1 cellular context compared by ENCODE assay signal in the genomic region with DNA sequence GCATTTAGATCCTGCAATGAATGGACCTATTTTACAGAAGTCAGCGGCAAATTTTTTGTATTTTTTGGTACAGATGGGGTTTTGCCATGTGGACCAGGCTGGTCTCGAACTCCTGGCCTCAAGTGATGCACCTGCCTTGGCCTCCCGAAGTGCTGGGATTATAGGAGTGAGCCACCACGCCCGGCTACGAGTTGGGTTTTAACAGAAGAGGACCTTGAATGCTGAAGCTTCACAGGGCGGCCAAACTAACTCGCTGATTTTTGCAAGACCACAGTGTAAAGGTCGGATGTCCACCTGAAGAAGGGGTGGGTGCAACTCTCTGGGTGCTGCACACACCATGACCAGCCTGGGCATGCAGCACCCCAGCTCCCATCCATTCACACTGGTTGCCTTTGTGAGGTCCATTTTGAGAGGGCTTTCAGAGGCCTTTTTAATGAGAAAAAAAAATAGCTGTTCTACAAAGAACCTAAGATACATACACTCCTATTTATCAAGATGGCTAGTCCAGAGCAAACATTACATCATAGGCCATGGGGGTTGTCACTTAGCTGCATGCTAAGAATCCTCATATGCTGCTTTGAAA.
TF ChIP-seq lines count a peak whose summit lies in the region.

No MANE protein-coding gene starts in this region.

TF ChIP-seq in HepG2, 621 proteins besides CTCF, POLR2A, EP300 and RAD21 (continued from another document and continues in another):
- TF ChIP-seq, protein P1, sequence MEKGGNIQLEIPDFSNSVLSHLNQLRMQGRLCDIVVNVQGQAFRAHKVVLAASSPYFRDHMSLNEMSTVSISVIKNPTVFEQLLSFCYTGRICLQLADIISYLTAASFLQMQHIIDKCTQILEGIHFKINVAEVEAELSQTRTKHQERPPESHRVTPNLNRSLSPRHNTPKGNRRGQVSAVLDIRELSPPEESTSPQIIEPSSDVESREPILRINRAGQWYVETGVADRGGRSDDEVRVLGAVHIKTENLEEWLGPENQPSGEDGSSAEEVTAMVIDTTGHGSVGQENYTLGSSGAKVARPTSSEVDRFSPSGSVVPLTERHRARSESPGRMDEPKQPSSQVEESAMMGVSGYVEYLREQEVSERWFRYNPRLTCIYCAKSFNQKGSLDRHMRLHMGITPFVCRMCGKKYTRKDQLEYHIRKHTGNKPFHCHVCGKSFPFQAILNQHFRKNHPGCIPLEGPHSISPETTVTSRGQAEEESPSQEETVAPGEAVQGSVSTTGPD (CRISPR knock-in tag; IDR thresholded peaks at IDR 0.05), result no peak
- TF ChIP-seq, protein P2, sequence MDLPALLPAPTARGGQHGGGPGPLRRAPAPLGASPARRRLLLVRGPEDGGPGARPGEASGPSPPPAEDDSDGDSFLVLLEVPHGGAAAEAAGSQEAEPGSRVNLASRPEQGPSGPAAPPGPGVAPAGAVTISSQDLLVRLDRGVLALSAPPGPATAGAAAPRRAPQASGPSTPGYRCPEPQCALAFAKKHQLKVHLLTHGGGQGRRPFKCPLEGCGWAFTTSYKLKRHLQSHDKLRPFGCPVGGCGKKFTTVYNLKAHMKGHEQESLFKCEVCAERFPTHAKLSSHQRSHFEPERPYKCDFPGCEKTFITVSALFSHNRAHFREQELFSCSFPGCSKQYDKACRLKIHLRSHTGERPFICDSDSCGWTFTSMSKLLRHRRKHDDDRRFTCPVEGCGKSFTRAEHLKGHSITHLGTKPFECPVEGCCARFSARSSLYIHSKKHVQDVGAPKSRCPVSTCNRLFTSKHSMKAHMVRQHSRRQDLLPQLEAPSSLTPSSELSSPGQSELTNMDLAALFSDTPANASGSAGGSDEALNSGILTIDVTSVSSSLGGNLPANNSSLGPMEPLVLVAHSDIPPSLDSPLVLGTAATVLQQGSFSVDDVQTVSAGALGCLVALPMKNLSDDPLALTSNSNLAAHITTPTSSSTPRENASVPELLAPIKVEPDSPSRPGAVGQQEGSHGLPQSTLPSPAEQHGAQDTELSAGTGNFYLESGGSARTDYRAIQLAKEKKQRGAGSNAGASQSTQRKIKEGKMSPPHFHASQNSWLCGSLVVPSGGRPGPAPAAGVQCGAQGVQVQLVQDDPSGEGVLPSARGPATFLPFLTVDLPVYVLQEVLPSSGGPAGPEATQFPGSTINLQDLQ (CRISPR knock-in tag; IDR thresholded peaks at IDR 0.05), result no peak
- TF ChIP-seq ZNF329 (CRISPR knock-in tag; IDR thresholded peaks at IDR 0.05; ENCODE audit: low read depth), result no peak
- no peak for TF ChIP-seq RAD51 (IDR thresholded peaks at IDR 0.05; ENCODE audit: borderline replicate concordance)
- no peak for TF ChIP-seq ZNF703 (CRISPR knock-in tag; IDR thresholded peaks at IDR 0.05; ENCODE audit: borderline replicate concordance)
- TF ChIP-seq, protein P3, sequence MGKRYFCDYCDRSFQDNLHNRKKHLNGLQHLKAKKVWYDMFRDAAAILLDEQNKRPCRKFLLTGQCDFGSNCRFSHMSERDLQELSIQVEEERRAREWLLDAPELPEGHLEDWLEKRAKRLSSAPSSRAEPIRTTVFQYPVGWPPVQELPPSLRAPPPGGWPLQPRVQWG (CRISPR knock-in tag; IDR thresholded peaks at IDR 0.05; ENCODE audit: borderline replicate concordance, low read depth), result no peak
- TF ChIP-seq MYC (CRISPR knock-in tag; IDR thresholded peaks at IDR 0.05; ENCODE audit: borderline replicate concordance), result peak; percentile 54; the same call in 1 of the 2 replicates
- peak; percentile 99 for TF ChIP-seq ZMYM2 (CRISPR knock-in tag; IDR thresholded peaks at IDR 0.05)
- TF ChIP-seq ZNF44 (CRISPR knock-in tag; IDR thresholded peaks at IDR 0.05), result no peak
- TF ChIP-seq ZC3H4 (CRISPR knock-in tag; IDR thresholded peaks at IDR 0.05; ENCODE audit: borderline replicate concordance), result no peak
- no peak for TF ChIP-seq CAMTA2 (CRISPR knock-in tag; IDR thresholded peaks at IDR 0.05; ENCODE audit: borderline replicate concordance)
- TF ChIP-seq ZBTB8A (CRISPR knock-in tag; IDR thresholded peaks at IDR 0.05; ENCODE audit: borderline replicate concordance, low read depth), result no peak
- TF ChIP-seq, protein P4, sequence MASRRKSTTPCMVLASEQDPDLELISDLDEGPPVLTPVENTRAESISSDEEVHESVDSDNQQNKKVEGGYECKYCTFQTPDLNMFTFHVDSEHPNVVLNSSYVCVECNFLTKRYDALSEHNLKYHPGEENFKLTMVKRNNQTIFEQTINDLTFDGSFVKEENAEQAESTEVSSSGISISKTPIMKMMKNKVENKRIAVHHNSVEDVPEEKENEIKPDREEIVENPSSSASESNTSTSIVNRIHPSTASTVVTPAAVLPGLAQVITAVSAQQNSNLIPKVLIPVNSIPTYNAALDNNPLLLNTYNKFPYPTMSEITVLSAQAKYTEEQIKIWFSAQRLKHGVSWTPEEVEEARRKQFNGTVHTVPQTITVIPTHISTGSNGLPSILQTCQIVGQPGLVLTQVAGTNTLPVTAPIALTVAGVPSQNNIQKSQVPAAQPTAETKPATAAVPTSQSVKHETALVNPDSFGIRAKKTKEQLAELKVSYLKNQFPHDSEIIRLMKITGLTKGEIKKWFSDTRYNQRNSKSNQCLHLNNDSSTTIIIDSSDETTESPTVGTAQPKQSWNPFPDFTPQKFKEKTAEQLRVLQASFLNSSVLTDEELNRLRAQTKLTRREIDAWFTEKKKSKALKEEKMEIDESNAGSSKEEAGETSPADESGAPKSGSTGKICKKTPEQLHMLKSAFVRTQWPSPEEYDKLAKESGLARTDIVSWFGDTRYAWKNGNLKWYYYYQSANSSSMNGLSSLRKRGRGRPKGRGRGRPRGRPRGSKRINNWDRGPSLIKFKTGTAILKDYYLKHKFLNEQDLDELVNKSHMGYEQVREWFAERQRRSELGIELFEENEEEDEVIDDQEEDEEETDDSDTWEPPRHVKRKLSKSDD (CRISPR knock-in tag; IDR thresholded peaks at IDR 0.05; ENCODE audit: low read depth), result peak; percentile 43; the same call in 1 of the 2 replicates
- no peak for TF ChIP-seq ZSCAN20 (CRISPR knock-in tag; IDR thresholded peaks at IDR 0.05; ENCODE audit: borderline replicate concordance)
- peak; percentile 84 for TF ChIP-seq ZNF430 (CRISPR knock-in tag; IDR thresholded peaks at IDR 0.05)
- no peak for TF ChIP-seq FOXO1 (CRISPR knock-in tag; IDR thresholded peaks at IDR 0.05)
- TF ChIP-seq ZNF367 (CRISPR knock-in tag; IDR thresholded peaks at IDR 0.05; ENCODE audit: borderline replicate concordance), result no peak
- TF ChIP-seq ZNF121 (CRISPR knock-in tag; IDR thresholded peaks at IDR 0.05), result no peak
- TF ChIP-seq GPN1 (CRISPR knock-in tag; IDR thresholded peaks at IDR 0.05; ENCODE audit: borderline replicate concordance), result no peak
- TF ChIP-seq, protein P5, sequence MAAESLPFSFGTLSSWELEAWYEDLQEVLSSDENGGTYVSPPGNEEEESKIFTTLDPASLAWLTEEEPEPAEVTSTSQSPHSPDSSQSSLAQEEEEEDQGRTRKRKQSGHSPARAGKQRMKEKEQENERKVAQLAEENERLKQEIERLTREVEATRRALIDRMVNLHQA (CRISPR knock-in tag; IDR thresholded peaks at IDR 0.05), result no peak
- no peak for TF ChIP-seq PCBP1 (IDR thresholded peaks at IDR 0.05; ENCODE audit: borderline replicate concordance, low read depth, low read length)
- no peak for TF ChIP-seq ZNF546 (CRISPR knock-in tag; conservative IDR thresholded peaks at IDR 0.05)
- no peak for TF ChIP-seq TEAD2 (CRISPR knock-in tag; IDR thresholded peaks at IDR 0.05)
- TF ChIP-seq, protein P6, sequence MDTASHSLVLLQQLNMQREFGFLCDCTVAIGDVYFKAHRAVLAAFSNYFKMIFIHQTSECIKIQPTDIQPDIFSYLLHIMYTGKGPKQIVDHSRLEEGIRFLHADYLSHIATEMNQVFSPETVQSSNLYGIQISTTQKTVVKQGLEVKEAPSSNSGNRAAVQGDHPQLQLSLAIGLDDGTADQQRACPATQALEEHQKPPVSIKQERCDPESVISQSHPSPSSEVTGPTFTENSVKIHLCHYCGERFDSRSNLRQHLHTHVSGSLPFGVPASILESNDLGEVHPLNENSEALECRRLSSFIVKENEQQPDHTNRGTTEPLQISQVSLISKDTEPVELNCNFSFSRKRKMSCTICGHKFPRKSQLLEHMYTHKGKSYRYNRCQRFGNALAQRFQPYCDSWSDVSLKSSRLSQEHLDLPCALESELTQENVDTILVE (CRISPR knock-in tag; IDR thresholded peaks at IDR 0.05), result no peak
- TF ChIP-seq, protein P7, sequence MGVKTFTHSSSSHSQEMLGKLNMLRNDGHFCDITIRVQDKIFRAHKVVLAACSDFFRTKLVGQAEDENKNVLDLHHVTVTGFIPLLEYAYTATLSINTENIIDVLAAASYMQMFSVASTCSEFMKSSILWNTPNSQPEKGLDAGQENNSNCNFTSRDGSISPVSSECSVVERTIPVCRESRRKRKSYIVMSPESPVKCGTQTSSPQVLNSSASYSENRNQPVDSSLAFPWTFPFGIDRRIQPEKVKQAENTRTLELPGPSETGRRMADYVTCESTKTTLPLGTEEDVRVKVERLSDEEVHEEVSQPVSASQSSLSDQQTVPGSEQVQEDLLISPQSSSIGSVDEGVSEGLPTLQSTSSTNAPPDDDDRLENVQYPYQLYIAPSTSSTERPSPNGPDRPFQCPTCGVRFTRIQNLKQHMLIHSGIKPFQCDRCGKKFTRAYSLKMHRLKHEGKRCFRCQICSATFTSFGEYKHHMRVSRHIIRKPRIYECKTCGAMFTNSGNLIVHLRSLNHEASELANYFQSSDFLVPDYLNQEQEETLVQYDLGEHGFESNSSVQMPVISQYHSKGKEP (CRISPR knock-in tag; IDR thresholded peaks at IDR 0.05), result no peak
- no peak for TF ChIP-seq CBX2 (IDR thresholded peaks at IDR 0.05; ENCODE audit: low read depth, low read length)
- no peak for TF ChIP-seq CBX2 (CRISPR knock-in tag; IDR thresholded peaks at IDR 0.05; ENCODE audit: low read depth)
- no peak for TF ChIP-seq SP2 (CRISPR knock-in tag; IDR thresholded peaks at IDR 0.05)
- 0 out of 2 replicates have a peak, but pooled peaks have one; percentile 25 for TF ChIP-seq ERF (CRISPR knock-in tag; IDR thresholded peaks at IDR 0.05)
- TF ChIP-seq ZNF333 (CRISPR knock-in tag; IDR thresholded peaks at IDR 0.05; ENCODE audit: borderline replicate concordance), result no peak
- TF ChIP-seq MYNN (CRISPR knock-in tag; IDR thresholded peaks at IDR 0.05; ENCODE audit: low read depth), result no peak
- no peak for TF ChIP-seq ARNT (IDR thresholded peaks at IDR 0.05)
- TF ChIP-seq, protein P8, sequence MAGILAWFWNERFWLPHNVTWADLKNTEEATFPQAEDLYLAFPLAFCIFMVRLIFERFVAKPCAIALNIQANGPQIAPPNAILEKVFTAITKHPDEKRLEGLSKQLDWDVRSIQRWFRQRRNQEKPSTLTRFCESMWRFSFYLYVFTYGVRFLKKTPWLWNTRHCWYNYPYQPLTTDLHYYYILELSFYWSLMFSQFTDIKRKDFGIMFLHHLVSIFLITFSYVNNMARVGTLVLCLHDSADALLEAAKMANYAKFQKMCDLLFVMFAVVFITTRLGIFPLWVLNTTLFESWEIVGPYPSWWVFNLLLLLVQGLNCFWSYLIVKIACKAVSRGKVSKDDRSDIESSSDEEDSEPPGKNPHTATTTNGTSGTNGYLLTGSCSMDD (CRISPR knock-in tag; IDR thresholded peaks at IDR 0.05), result no peak
- no peak for TF ChIP-seq MAFG (CRISPR knock-in tag; IDR thresholded peaks at IDR 0.05)
- TF ChIP-seq, protein P9, sequence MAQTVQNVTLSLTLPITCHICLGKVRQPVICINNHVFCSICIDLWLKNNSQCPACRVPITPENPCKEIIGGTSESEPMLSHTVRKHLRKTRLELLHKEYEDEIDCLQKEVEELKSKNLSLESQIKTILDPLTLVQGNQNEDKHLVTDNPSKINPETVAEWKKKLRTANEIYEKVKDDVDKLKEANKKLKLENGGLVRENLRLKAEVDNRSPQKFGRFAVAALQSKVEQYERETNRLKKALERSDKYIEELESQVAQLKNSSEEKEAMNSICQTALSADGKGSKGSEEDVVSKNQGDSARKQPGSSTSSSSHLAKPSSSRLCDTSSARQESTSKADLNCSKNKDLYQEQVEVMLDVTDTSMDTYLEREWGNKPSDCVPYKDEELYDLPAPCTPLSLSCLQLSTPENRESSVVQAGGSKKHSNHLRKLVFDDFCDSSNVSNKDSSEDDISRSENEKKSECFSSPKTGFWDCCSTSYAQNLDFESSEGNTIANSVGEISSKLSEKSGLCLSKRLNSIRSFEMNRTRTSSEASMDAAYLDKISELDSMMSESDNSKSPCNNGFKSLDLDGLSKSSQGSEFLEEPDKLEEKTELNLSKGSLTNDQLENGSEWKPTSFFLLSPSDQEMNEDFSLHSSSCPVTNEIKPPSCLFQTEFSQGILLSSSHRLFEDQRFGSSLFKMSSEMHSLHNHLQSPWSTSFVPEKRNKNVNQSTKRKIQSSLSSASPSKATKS (CRISPR knock-in tag; IDR thresholded peaks at IDR 0.05), result no peak
- TF ChIP-seq FOXM1 (CRISPR knock-in tag; IDR thresholded peaks at IDR 0.05), result no peak
- TF ChIP-seq ZNF292 (CRISPR knock-in tag; IDR thresholded peaks at IDR 0.05; ENCODE audit: borderline replicate concordance, low read depth), result peak; percentile 53; the same call in 1 of the 2 replicates
- no peak for TF ChIP-seq ZNF232 (CRISPR knock-in tag; IDR thresholded peaks at IDR 0.05; ENCODE audit: borderline replicate concordance)
- TF ChIP-seq RXRA (CRISPR knock-in tag; IDR thresholded peaks at IDR 0.05), result peak; percentile 30; the same call in 1 of the 2 replicates
- TF ChIP-seq, protein P10, sequence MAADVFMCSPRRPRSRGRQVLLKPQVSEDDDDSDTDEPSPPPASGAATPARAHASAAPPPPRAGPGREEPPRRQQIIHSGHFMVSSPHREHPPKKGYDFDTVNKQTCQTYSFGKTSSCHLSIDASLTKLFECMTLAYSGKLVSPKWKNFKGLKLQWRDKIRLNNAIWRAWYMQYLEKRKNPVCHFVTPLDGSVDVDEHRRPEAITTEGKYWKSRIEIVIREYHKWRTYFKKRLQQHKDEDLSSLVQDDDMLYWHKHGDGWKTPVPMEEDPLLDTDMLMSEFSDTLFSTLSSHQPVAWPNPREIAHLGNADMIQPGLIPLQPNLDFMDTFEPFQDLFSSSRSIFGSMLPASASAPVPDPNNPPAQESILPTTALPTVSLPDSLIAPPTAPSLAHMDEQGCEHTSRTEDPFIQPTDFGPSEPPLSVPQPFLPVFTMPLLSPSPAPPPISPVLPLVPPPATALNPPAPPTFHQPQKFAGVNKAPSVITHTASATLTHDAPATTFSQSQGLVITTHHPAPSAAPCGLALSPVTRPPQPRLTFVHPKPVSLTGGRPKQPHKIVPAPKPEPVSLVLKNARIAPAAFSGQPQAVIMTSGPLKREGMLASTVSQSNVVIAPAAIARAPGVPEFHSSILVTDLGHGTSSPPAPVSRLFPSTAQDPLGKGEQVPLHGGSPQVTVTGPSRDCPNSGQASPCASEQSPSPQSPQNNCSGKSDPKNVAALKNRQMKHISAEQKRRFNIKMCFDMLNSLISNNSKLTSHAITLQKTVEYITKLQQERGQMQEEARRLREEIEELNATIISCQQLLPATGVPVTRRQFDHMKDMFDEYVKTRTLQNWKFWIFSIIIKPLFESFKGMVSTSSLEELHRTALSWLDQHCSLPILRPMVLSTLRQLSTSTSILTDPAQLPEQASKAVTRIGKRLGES (CRISPR knock-in tag; IDR thresholded peaks at IDR 0.05; ENCODE audit: borderline replicate concordance), result no peak
- TF ChIP-seq ARNT2 (CRISPR knock-in tag; IDR thresholded peaks at IDR 0.05; ENCODE audit: low read depth), result no peak
- TF ChIP-seq MXI1 (IDR thresholded peaks at IDR 0.05; ENCODE audit: borderline replicate concordance, low read depth, low read length), result no peak
